In genomic region chr4:43047044-43047443, GRCh38 we compare ENCODE assay signal across 1 cellular context.
TF ChIP-seq lines count a peak whose summit lies in the region.

No MANE protein-coding gene starts in this region.

TF ChIP-seq in GM23338, 12 proteins besides CTCF, POLR2A, EP300 and RAD21 (continued from another document):
- no peak for TF ChIP-seq REST (IDR thresholded peaks at IDR 0.05; ENCODE audit: unreplicated experiment)
- TF ChIP-seq EZH2phosphoT487 (IDR thresholded peaks at IDR 0.05; ENCODE audit: unreplicated experiment): no peak
- TF ChIP-seq POLR2AphosphoS5 (IDR thresholded peaks at IDR 0.05; ENCODE audit: low read depth): no peak
